15 cellular contexts compared by ENCODE assay signal in the genomic region with DNA sequence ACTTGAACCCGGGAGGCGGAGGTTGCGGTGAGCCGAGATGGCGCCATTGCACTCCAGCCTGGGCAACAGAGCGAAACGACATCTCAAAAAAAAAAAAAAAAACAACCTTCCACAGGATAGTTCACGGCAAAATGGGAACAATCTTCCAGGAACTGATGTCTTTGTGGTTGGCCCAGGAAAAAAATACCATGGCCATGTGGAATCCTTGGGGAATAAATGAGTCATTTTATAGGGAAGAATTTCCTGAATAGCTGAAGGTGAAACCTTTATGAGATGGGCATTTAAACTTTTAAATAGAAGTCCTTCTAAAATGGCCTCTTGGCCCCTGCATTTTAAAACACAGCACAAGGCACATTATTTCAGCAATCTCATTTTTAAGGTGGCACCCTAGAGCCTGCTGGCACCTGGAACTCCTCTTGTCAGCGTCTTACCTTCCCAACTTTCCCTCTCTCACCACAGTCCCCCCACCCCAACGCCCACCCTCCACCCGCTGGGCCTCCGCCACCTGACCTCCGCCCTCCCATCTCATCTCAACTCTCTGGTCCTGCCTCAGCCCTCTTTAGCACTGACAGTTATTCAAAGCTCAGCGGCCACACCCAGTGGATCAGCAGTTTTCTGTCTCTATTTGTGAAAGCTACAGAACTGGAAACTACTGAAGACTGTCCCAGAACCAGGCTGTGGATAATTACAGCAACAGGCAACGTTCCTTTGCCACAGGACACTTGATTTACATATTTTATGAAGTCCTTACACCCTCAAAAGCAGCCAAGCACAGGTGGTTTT. TPM values are rescaled to one million over a fixed set of nuclear protein-coding genes. Genes with fewer than 3 reads are reported as not detected.
DNase-seq lines count a peak whose midpoint lies in the region; TF ChIP-seq lines count a peak whose summit lies in the region.
"Had no signal": no experiment of that assay in that cellular context is flagged by ENCODE, and none has a peak within 500 bp of the region (broad histone marks: within the 10 kb centered on the region; RNA-seq: fewer than 3 reads in every experiment).

No MANE protein-coding gene starts in this region.

- intact Hi-C loops in CD14-positive monocyte (cut with micrococcal nuclease), result no loop called here

- H2BK120ac ChIP-seq in mesendoderm (ENCODE audit: low read depth, low read length), result peak overlapping the region; percentile 17

- peak overlapping the region; percentile 88 for H3K27ac ChIP-seq in KMS-11
- H3K27ac ChIP-seq in mesendoderm (ENCODE audit: low read depth, low read length), result no peak overlapping the region
- no peak overlapping the region for H3K27ac ChIP-seq in effector memory CD4-positive, alpha-beta T cell (ENCODE audit: insufficient read depth, low read length, poor library complexity, severe bottlenecking)
- H3K27ac ChIP-seq: BLaER1, spleen had no signal

- H3K27me3 ChIP-seq in KMS-11 (ENCODE audit: insufficient read depth, low read depth), result no peaks in the 10 kb centered on the region
- H3K27me3 ChIP-seq in mesendoderm (ENCODE audit: insufficient read depth, low read length, poor library complexity), result no peaks in the 10 kb centered on the region
- H3K27me3 ChIP-seq in effector memory CD4-positive, alpha-beta T cell (replicated peaks; ENCODE audit: control insufficient read depth, insufficient read depth, low read length, poor library complexity, severe bottlenecking), result no peaks in the 10 kb centered on the region
- H3K27me3 ChIP-seq: BLaER1, heart left ventricle, spleen had no signal

- no peak overlapping the region for H2AK5ac ChIP-seq in mesendoderm (ENCODE audit: low read length)

- H3K9me3 Mint-ChIP-seq in CD14-positive monocyte, result peaks cover 0 to 2% (median 0%) of the 10 kb centered on the region in 7 donors
- H3K9me3 Mint-ChIP-seq in type B pancreatic cell, result no peaks in the 10 kb centered on the region
- H3K9me3 Mint-ChIP-seq: central memory CD8-positive, alpha-beta T cell; stimulated activated naive B cell treated with anti-CD40 and anti-IgM and Interleukin-4, amounts not matched to agents 10 μg/mL and 1 μg/mL and 100 μg/mL, for 72 hours had no signal

- H3K4ac ChIP-seq in mesendoderm (ENCODE audit: low read depth, low read length), result peak overlapping the region; percentile 28

- H3K9ac ChIP-seq in KMS-11 (peak overlapping the region; percentile 36), mesendoderm (ENCODE audit: low read length) (no peak overlapping the region)
- H3K9ac ChIP-seq: BLaER1 had no signal

- H4K8ac ChIP-seq in mesendoderm (ENCODE audit: low read depth, low read length), result no peak overlapping the region

- H3K4me1 Mint-ChIP-seq in CD14-positive monocyte (peaks cover 51% of the 10 kb centered on the region), type B pancreatic cell (ENCODE audit: unreplicated experiment) (peaks cover 4% of the 10 kb centered on the region)
- H3K4me1 Mint-ChIP-seq: central memory CD8-positive, alpha-beta T cell had no signal

- H3K23ac ChIP-seq in mesendoderm (ENCODE audit: low read length), result no peak overlapping the region

- no peaks in the 10 kb centered on the region for H3K79me2 ChIP-seq in KMS-11 (ENCODE audit: insufficient read depth, low read depth)
- no peaks in the 10 kb centered on the region for H3K79me2 ChIP-seq in mesendoderm (ENCODE audit: control insufficient read depth, insufficient read depth, low read length)

- H3K18ac ChIP-seq in mesendoderm (ENCODE audit: low read length), result peak overlapping the region; percentile 24

- H3K9me3 ChIP-seq in effector memory CD4-positive, alpha-beta T cell (ENCODE audit: control insufficient read depth, low read length), result no peaks in the 10 kb centered on the region
- H3K9me3 ChIP-seq: BLaER1, heart left ventricle, spleen had no signal

- no CpG with 5 or more reads among the region's 15 CpGs for WGBS in mesendoderm (ENCODE audit: extremely low coverage, insufficient coverage, low lambda C conversion rate)

- H4K5ac ChIP-seq in mesendoderm (ENCODE audit: low read length), result no peak overlapping the region

- no peak overlapping the region for H2BK5ac ChIP-seq in mesendoderm (ENCODE audit: low read length)

- H3K4me3 ChIP-seq in KMS-11 (IDR thresholded peaks at IDR 0.05; ENCODE audit: insufficient read depth, low read depth, low read length) (no peak overlapping the region), mesendoderm (ENCODE audit: low read length) (no peak overlapping the region)
- H3K4me3 ChIP-seq in effector memory CD4-positive, alpha-beta T cell (ENCODE audit: insufficient read depth, low read depth, low read length, poor library complexity, severe bottlenecking), result no peak overlapping the region
- H3K4me3 ChIP-seq: BLaER1, heart left ventricle, spleen had no signal

- H3K4me3 Mint-ChIP-seq in CD14-positive monocyte (peak overlapping the region; percentile 5 to 61), type B pancreatic cell (no peak overlapping the region)
- H3K4me3 Mint-ChIP-seq: central memory CD8-positive, alpha-beta T cell; stimulated activated naive B cell treated with anti-CD40 and anti-IgM and Interleukin-4, amounts not matched to agents 10 μg/mL and 1 μg/mL and 100 μg/mL, for 72 hours had no signal

- no peak for DNase-seq in CD14-positive monocyte (ENCODE audit: low spot score)
- DNase-seq in amniotic epithelial cell (ENCODE audit: low read depth), result peak; percentile 50
- no peak for DNase-seq in mesendoderm
- no peak for DNase-seq in effector memory CD4-positive, alpha-beta T cell
- no peak for DNase-seq in D341Med (ENCODE audit: low spot score)
- no peak for DNase-seq in NCI-H446 treated with DMSO at 0.1 percent for 48 hours (lab: John Stamatoyannopoulos, UW)
- DNase-seq in type B pancreatic cell (ENCODE audit: extremely low spot score, unreplicated experiment), result no peak
- DNase-seq: heart left ventricle; NCI-H524; spleen; stimulated activated naive B cell treated with anti-CD40 and anti-IgM and Interleukin-4, amounts not matched to agents 10 μg/mL and 1 μg/mL and 100 μg/mL, for 72 hours; T-helper 9 cell had no signal

- no peaks in the 10 kb centered on the region for H3K79me1 ChIP-seq in mesendoderm (ENCODE audit: low read length)

- no peaks in the 10 kb centered on the region for H4K20me1 ChIP-seq in KMS-11 (ENCODE audit: insufficient read depth)
- H4K20me1 ChIP-seq: BLaER1 had no signal

- H3K27me3 Mint-ChIP-seq in CD14-positive monocyte (ENCODE audit: low read depth in 3 of 3) (peaks cover 0 to 3% (median 0%) of the 10 kb centered on the region in 3 donors), type B pancreatic cell (no peaks in the 10 kb centered on the region)
- H3K27me3 Mint-ChIP-seq: central memory CD8-positive, alpha-beta T cell had no signal

- no peak overlapping the region for H2BK15ac ChIP-seq in mesendoderm (replicated peaks; ENCODE audit: low read depth)

- TF ChIP-seq CTCF in CD14-positive monocyte (IDR thresholded peaks at IDR 0.05) (no peak), KMS-11 (conservative IDR thresholded peaks at IDR 0.05; ENCODE audit: low read depth, low read length) (no peak), type B pancreatic cell (conservative IDR thresholded peaks at IDR 0.05) (no peak)

- H3K36me3 Mint-ChIP-seq in CD14-positive monocyte, result peaks cover 2 to 6% of the 10 kb centered on the region in 2 donors
- no peaks in the 10 kb centered on the region for H3K36me3 Mint-ChIP-seq in type B pancreatic cell
- H3K36me3 Mint-ChIP-seq: stimulated activated naive B cell treated with anti-CD40 and anti-IgM and Interleukin-4, amounts not matched to agents 10 μg/mL and 1 μg/mL and 100 μg/mL, for 72 hours had no signal

- peak overlapping the region; percentile 60; the same call in 1 of the 2 replicates for H2AFZ ChIP-seq in KMS-11 (ENCODE audit: low read depth)

- peak overlapping the region; percentile 60 for H3K56ac ChIP-seq in mesendoderm (ENCODE audit: low read length)

- H3K36me3 ChIP-seq in KMS-11 (ENCODE audit: insufficient read depth) (no peaks in the 10 kb centered on the region), mesendoderm (ENCODE audit: control insufficient read depth, insufficient read depth, low read length) (no peaks in the 10 kb centered on the region)
- H3K36me3 ChIP-seq in effector memory CD4-positive, alpha-beta T cell (ENCODE audit: control insufficient read depth, insufficient read depth, low read length), result no peaks in the 10 kb centered on the region
- H3K36me3 ChIP-seq: BLaER1, heart left ventricle, spleen had no signal

- peak overlapping the region; percentile 39 to 90 (median 83) for H3K27ac Mint-ChIP-seq in CD14-positive monocyte
- H3K27ac Mint-ChIP-seq in type B pancreatic cell, result no peak overlapping the region
- H3K27ac Mint-ChIP-seq: stimulated activated naive B cell treated with anti-CD40 and anti-IgM and Interleukin-4, amounts not matched to agents 10 μg/mL and 1 μg/mL and 100 μg/mL, for 72 hours had no signal

- H3K4me1 ChIP-seq in KMS-11 (ENCODE audit: low read depth, poor library complexity, severe bottlenecking) (peaks cover 95% of the 10 kb centered on the region), mesendoderm (ENCODE audit: control insufficient read depth, low read depth, low read length) (peaks cover 2% of the 10 kb centered on the region)
- no peaks in the 10 kb centered on the region for H3K4me1 ChIP-seq in effector memory CD4-positive, alpha-beta T cell (ENCODE audit: control insufficient read depth, insufficient read depth, low read length, poor library complexity, severe bottlenecking)
- H3K4me1 ChIP-seq: BLaER1 had no signal

- H3K4me2 ChIP-seq in KMS-11 (peak overlapping the region; percentile 81), mesendoderm (ENCODE audit: low read length) (no peak overlapping the region)
- H3K4me2 ChIP-seq: BLaER1 had no signal

RNA-seq across cellular contexts. Expression of a gene that starts 43.1 kb away (rescaled TPM):
- not detected for polyA plus RNA-seq in CD14-positive monocyte
- polyA plus RNA-seq in mesendoderm (2013, experiment 1 of 2), result not detected
- polyA plus RNA-seq in mesendoderm (2013, experiment 2 of 2), result not detected
- total RNA-seq in type B pancreatic cell (ENCODE audit: low replicate concordance), result not detected in 2 replicates
- total RNA-seq: heart left ventricle, spleen had no signal
- polyA plus RNA-seq: heart left ventricle had no signal
